Comparison of ENCODE assay signal across 1 cellular context in the genomic region with DNA sequence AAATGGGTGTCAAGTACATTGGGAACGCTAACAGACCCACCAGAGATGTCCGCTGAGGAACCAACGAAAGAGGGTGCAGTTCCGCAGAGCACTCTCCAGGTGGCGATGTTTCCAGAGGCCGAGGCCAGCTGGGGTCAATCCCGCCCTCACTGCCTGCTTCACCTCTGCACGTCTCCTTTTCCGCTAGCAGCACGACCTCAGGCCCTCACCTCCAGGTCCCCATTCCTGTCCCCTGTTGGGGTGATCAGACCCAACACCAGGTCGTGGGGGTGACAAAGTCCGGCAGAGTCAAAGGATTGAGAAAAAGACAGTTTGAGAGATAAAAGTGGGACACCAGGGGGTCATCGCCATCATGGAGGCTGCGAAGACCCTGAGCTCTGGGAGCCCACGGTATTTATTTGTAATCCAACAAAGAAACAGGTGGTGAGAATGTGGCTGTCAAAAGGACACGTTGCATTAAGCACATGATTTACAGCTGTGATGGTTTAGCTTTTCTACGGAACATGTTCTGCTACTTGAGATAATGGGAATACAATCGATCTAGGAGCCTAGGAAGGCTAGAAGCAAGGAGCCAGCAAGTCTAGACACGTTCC.
TF ChIP-seq lines count a peak whose summit lies in the region.

No MANE protein-coding gene starts in this region.

TF ChIP-seq in HepG2, 621 proteins besides CTCF, POLR2A, EP300 and RAD21 (continued from another document and continues in another):
- TF ChIP-seq, protein P1, sequence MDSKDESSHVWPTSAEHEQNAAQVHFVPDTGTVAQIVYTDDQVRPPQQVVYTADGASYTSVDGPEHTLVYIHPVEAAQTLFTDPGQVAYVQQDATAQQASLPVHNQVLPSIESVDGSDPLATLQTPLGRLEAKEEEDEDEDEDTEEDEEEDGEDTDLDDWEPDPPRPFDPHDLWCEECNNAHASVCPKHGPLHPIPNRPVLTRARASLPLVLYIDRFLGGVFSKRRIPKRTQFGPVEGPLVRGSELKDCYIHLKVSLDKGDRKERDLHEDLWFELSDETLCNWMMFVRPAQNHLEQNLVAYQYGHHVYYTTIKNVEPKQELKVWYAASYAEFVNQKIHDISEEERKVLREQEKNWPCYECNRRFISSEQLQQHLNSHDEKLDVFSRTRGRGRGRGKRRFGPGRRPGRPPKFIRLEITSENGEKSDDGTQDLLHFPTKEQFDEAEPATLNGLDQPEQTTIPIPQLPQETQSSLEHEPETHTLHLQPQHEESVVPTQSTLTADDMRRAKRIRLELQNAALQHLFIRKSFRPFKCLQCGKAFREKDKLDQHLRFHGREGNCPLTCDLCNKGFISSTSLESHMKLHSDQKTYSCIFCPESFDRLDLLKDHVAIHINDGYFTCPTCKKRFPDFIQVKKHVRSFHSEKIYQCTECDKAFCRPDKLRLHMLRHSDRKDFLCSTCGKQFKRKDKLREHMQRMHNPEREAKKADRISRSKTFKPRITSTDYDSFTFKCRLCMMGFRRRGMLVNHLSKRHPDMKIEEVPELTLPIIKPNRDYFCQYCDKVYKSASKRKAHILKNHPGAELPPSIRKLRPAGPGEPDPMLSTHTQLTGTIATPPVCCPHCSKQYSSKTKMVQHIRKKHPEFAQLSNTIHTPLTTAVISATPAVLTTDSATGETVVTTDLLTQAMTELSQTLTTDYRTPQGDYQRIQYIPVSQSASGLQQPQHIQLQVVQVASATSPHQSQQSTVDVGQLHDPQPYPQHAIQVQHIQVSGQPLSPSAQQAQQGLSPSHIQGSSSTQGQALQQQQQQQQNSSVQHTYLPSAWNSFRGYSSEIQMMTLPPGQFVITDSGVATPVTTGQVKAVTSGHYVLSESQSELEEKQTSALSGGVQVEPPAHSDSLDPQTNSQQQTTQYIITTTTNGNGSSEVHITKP (CRISPR knock-in tag; IDR thresholded peaks at IDR 0.05; ENCODE audit: low read depth): no peak
- TF ChIP-seq PITX1 (CRISPR knock-in tag; IDR thresholded peaks at IDR 0.05) (no peak), U2AF1 (optimal IDR thresholded peaks at IDR 0.05; ENCODE audit: low read depth, low read length) (no peak), ZNF7 (CRISPR knock-in tag; IDR thresholded peaks at IDR 0.05) (no peak), AGO2 (optimal IDR thresholded peaks at IDR 0.05; ENCODE audit: low read depth, low read length) (no peak), SIN3A (IDR thresholded peaks at IDR 0.05; ENCODE audit: borderline replicate concordance, low read depth, low read length) (no peak), YEATS4 (CRISPR knock-in tag; IDR thresholded peaks at IDR 0.05; ENCODE audit: borderline replicate concordance) (no peak), ZNF737 (CRISPR knock-in tag; IDR thresholded peaks at IDR 0.05; ENCODE audit: borderline replicate concordance) (no peak), ZNF644 (CRISPR knock-in tag; IDR thresholded peaks at IDR 0.05; ENCODE audit: low read depth) (no peak), ZNF350 (CRISPR knock-in tag; IDR thresholded peaks at IDR 0.05; ENCODE audit: borderline replicate concordance, low read depth) (no peak), ZNF292 (CRISPR knock-in tag; IDR thresholded peaks at IDR 0.05; ENCODE audit: borderline replicate concordance, low read depth) (no peak), CREM (IDR thresholded peaks at IDR 0.05) (no peak), CREM (CRISPR knock-in tag; IDR thresholded peaks at IDR 0.05) (no peak), ZNF101 (CRISPR knock-in tag; IDR thresholded peaks at IDR 0.05; ENCODE audit: borderline replicate concordance, low read depth) (no peak), FOXK1 (CRISPR knock-in tag; IDR thresholded peaks at IDR 0.05; ENCODE audit: borderline replicate concordance, low read depth) (no peak), TBX3 (IDR thresholded peaks at IDR 0.05; ENCODE audit: borderline replicate concordance) (no peak), KLF13 (CRISPR knock-in tag; IDR thresholded peaks at IDR 0.05) (no peak), KDM5A (IDR thresholded peaks at IDR 0.05; ENCODE audit: borderline replicate concordance, low read length) (no peak), ZC3H4 (CRISPR knock-in tag; IDR thresholded peaks at IDR 0.05; ENCODE audit: borderline replicate concordance) (no peak), ZNF713 (CRISPR knock-in tag; IDR thresholded peaks at IDR 0.05) (no peak), ATF7-NPFF (CRISPR knock-in tag; IDR thresholded peaks at IDR 0.05; ENCODE audit: low read depth) (no peak), GZF1 (CRISPR knock-in tag; IDR thresholded peaks at IDR 0.05) (no peak), SMARCE1 (IDR thresholded peaks at IDR 0.05; ENCODE audit: borderline replicate concordance) (no peak)
- TF ChIP-seq, protein P2, sequence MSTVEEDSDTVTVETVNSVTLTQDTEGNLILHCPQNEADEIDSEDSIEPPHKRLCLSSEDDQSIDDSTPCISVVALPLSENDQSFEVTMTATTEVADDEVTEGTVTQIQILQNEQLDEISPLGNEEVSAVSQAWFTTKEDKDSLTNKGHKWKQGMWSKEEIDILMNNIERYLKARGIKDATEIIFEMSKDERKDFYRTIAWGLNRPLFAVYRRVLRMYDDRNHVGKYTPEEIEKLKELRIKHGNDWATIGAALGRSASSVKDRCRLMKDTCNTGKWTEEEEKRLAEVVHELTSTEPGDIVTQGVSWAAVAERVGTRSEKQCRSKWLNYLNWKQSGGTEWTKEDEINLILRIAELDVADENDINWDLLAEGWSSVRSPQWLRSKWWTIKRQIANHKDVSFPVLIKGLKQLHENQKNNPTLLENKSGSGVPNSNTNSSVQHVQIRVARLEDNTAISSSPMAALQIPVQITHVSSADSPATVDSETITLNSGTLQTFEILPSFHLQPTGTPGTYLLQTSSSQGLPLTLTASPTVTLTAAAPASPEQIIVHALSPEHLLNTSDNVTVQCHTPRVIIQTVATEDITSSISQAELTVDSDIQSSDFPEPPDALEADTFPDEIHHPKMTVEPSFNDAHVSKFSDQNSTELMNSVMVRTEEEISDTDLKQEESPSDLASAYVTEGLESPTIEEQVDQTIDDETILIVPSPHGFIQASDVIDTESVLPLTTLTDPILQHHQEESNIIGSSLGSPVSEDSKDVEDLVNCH (CRISPR knock-in tag; IDR thresholded peaks at IDR 0.05): no peak
- TF ChIP-seq, protein P3, sequence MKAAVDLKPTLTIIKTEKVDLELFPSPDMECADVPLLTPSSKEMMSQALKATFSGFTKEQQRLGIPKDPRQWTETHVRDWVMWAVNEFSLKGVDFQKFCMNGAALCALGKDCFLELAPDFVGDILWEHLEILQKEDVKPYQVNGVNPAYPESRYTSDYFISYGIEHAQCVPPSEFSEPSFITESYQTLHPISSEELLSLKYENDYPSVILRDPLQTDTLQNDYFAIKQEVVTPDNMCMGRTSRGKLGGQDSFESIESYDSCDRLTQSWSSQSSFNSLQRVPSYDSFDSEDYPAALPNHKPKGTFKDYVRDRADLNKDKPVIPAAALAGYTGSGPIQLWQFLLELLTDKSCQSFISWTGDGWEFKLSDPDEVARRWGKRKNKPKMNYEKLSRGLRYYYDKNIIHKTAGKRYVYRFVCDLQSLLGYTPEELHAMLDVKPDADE (CRISPR knock-in tag; IDR thresholded peaks at IDR 0.05): no peak
- TF ChIP-seq, protein P4, sequence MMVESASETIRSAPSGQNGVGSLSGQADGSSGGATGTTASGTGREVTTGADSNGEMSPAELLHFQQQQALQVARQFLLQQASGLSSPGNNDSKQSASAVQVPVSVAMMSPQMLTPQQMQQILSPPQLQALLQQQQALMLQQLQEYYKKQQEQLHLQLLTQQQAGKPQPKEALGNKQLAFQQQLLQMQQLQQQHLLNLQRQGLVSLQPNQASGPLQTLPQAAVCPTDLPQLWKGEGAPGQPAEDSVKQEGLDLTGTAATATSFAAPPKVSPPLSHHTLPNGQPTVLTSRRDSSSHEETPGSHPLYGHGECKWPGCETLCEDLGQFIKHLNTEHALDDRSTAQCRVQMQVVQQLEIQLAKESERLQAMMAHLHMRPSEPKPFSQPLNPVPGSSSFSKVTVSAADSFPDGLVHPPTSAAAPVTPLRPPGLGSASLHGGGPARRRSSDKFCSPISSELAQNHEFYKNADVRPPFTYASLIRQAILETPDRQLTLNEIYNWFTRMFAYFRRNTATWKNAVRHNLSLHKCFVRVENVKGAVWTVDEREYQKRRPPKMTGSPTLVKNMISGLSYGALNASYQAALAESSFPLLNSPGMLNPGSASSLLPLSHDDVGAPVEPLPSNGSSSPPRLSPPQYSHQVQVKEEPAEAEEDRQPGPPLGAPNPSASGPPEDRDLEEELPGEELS (CRISPR knock-in tag; IDR thresholded peaks at IDR 0.05): no peak
- TF ChIP-seq, protein P5, sequence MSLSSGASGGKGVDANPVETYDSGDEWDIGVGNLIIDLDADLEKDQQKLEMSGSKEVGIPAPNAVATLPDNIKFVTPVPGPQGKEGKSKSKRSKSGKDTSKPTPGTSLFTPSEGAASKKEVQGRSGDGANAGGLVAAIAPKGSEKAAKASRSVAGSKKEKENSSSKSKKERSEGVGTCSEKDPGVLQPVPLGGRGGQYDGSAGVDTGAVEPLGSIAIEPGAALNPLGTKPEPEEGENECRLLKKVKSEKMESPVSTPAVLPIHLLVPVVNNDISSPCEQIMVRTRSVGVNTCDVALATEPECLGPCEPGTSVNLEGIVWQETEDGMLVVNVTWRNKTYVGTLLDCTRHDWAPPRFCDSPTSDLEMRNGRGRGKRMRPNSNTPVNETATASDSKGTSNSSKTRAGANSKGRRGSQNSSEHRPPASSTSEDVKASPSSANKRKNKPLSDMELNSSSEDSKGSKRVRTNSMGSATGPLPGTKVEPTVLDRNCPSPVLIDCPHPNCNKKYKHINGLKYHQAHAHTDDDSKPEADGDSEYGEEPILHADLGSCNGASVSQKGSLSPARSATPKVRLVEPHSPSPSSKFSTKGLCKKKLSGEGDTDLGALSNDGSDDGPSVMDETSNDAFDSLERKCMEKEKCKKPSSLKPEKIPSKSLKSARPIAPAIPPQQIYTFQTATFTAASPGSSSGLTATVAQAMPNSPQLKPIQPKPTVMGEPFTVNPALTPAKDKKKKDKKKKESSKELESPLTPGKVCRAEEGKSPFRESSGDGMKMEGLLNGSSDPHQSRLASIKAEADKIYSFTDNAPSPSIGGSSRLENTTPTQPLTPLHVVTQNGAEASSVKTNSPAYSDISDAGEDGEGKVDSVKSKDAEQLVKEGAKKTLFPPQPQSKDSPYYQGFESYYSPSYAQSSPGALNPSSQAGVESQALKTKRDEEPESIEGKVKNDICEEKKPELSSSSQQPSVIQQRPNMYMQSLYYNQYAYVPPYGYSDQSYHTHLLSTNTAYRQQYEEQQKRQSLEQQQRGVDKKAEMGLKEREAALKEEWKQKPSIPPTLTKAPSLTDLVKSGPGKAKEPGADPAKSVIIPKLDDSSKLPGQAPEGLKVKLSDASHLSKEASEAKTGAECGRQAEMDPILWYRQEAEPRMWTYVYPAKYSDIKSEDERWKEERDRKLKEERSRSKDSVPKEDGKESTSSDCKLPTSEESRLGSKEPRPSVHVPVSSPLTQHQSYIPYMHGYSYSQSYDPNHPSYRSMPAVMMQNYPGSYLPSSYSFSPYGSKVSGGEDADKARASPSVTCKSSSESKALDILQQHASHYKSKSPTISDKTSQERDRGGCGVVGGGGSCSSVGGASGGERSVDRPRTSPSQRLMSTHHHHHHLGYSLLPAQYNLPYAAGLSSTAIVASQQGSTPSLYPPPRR (CRISPR knock-in tag; IDR thresholded peaks at IDR 0.05; ENCODE audit: borderline replicate concordance): 0 out of 2 replicates have a peak, but pooled peaks have one; percentile 18
- TF ChIP-seq, protein P6, sequence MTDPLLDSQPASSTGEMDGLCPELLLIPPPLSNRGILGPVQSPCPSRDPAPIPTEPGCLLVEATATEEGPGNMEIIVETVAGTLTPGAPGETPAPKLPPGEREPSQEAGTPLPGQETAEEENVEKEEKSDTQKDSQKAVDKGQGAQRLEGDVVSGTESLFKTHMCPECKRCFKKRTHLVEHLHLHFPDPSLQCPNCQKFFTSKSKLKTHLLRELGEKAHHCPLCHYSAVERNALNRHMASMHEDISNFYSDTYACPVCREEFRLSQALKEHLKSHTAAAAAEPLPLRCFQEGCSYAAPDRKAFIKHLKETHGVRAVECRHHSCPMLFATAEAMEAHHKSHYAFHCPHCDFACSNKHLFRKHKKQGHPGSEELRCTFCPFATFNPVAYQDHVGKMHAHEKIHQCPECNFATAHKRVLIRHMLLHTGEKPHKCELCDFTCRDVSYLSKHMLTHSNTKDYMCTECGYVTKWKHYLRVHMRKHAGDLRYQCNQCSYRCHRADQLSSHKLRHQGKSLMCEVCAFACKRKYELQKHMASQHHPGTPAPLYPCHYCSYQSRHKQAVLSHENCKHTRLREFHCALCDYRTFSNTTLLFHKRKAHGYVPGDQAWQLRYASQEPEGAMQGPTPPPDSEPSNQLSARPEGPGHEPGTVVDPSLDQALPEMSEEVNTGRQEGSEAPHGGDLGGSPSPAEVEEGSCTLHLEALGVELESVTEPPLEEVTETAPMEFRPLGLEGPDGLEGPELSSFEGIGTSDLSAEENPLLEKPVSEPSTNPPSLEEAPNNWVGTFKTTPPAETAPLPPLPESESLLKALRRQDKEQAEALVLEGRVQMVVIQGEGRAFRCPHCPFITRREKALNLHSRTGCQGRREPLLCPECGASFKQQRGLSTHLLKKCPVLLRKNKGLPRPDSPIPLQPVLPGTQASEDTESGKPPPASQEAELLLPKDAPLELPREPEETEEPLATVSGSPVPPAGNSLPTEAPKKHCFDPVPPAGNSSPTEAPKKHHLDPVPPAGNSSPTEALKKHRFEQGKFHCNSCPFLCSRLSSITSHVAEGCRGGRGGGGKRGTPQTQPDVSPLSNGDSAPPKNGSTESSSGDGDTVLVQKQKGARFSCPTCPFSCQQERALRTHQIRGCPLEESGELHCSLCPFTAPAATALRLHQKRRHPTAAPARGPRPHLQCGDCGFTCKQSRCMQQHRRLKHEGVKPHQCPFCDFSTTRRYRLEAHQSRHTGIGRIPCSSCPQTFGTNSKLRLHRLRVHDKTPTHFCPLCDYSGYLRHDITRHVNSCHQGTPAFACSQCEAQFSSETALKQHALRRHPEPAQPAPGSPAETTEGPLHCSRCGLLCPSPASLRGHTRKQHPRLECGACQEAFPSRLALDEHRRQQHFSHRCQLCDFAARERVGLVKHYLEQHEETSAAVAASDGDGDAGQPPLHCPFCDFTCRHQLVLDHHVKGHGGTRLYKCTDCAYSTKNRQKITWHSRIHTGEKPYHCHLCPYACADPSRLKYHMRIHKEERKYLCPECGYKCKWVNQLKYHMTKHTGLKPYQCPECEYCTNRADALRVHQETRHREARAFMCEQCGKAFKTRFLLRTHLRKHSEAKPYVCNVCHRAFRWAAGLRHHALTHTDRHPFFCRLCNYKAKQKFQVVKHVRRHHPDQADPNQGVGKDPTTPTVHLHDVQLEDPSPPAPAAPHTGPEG (CRISPR knock-in tag; IDR thresholded peaks at IDR 0.05): 0 out of 2 replicates have a peak, but pooled peaks have one; percentile 38
